Comparison of ENCODE assay signal across 39 cellular contexts in genomic region chr2:153819056-153819455, GRCh38. TPM values are rescaled to one million over a fixed set of nuclear protein-coding genes. Genes with fewer than 3 reads are reported as not detected.
"Had no signal": no experiment of that assay in that cellular context is flagged by ENCODE, and none has a peak within 500 bp of the region (broad histone marks: within the 10 kb centered on the region; RNA-seq: fewer than 3 reads in every experiment).

No MANE protein-coding gene starts in this region.

- H3K27ac ChIP-seq: adrenal gland, body of pancreas, brain microvascular endothelial cell, breast epithelium, cardiac muscle cell, WERI-Rb-1 had no signal

- ATAC-seq: activated CD4-positive, alpha-beta T cell treated with anti-CD3 and anti-CD28 coated beads for 36 hours; activated CD4-positive, CD25-positive, alpha-beta regulatory T cell treated with anti-CD3 and anti-CD28 coated beads, Interleukin-2, amount 50 U/mL, for 24 hours; activated CD8-positive, alpha-beta T cell treated with anti-CD3 and anti-CD28 coated beads, Interleukin-2, amount 10 ng/mL, durations not matched to agents 7 days and 5 days; activated naive CD4-positive, alpha-beta T cell treated with anti-CD3 and anti-CD28 coated beads, Interleukin-2, amount 50 U/mL, for 72 hours; activated T-cell treated with anti-CD3 and anti-CD28 coated beads, Interleukin-2, amount 50 U/mL, for 4 hours; activated T-cell treated with anti-CD3 and anti-CD28 coated beads, Interleukin-2, amount 50 U/mL, for 72 hours; activated T-helper 17 cell treated with anti-CD3 and anti-CD28 coated beads, Interleukin-2, amount 50 U/mL, for 72 hours; body of pancreas had no signal

- H3K9me3 ChIP-seq: body of pancreas, breast epithelium had no signal

- H3K4me1 ChIP-seq: adrenal gland, body of pancreas, breast epithelium had no signal

- DNase-seq: activated CD4-positive, alpha-beta memory T cell treated with anti-CD3 and anti-CD28 coated beads, Interleukin-2, amount 10 ng/mL, durations not matched to agents 7 days and 5 days; activated CD4-positive, alpha-beta T cell treated with anti-CD3 and anti-CD28 coated beads for 1 hour; activated CD4-positive, alpha-beta T cell treated with anti-CD3 and anti-CD28 coated beads for 36 hours; activated CD4-positive, alpha-beta T cell treated with anti-CD3 and anti-CD28 coated beads for 48 hours; activated CD4-positive, alpha-beta T cell treated with anti-CD3 and anti-CD28 coated beads, Interleukin-2, amount 10 ng/mL, durations not matched to agents 7 days and 5 days; activated CD4-positive, alpha-beta T cell treated with anti-CD3 and anti-CD28 coated beads, Interleukin-2, amount 50 U/mL, for 48 hours; activated CD4-positive, CD25-positive, alpha-beta regulatory T cell; activated CD8-positive, alpha-beta memory T cell treated with anti-CD3 and anti-CD28 coated beads, Interleukin-2, amount 50 U/mL, for 4 hours; activated CD8-positive, alpha-beta T cell treated with anti-CD3 and anti-CD28 coated beads, Interleukin-2, amount 10 ng/mL, durations not matched to agents 7 days and 5 days; activated effector memory CD4-positive, alpha-beta T cell treated with anti-CD3 and anti-CD28 coated beads, Interleukin-2, amount 50 U/mL, for 16 hours; activated gamma-delta T cell treated with Interleukin-2 at 50 U/mL for 16 hours; activated naive CD4-positive, alpha-beta T cell; activated naive CD4-positive, alpha-beta T cell treated with anti-CD3 and anti-CD28 coated beads for 36 hours; activated naive CD4-positive, alpha-beta T cell treated with anti-CD3 and anti-CD28 coated beads, Interleukin-2, amount 50 U/mL, for 16 hours; activated naive CD8-positive, alpha-beta T cell treated with anti-CD3 and anti-CD28 coated beads for 36 hours; activated T-cell treated with anti-CD3 and anti-CD28 coated beads for 4 hours; activated T-cell treated with anti-CD3 and anti-CD28 coated beads, Interleukin-2, amount 50 U/mL, for 1 hour; activated T-cell treated with anti-CD3 and anti-CD28 coated beads, Interleukin-2, amount 50 U/mL, for 4 hours; activated T-cell treated with anti-CD3 and anti-CD28 coated beads, Interleukin-2, amount 50 U/mL, for 72 hours; adrenal gland; amniotic stem cell; aorta; body of pancreas; brain microvascular endothelial cell; caudate nucleus; cerebellar nuclear complex; T-helper 1 cell; T-helper 2 cell; T-helper 9 cell; WERI-Rb-1 had no signal

- FAIRE-seq: astrocyte had no signal

- H3K27me3 ChIP-seq: adrenal gland, body of pancreas, brain microvascular endothelial cell, breast epithelium, cardiac muscle cell had no signal

- H3K4me3 ChIP-seq: adrenal gland, body of pancreas, breast epithelium, cardiac muscle cell had no signal

- H3K36me3 ChIP-seq: adrenal gland, brain microvascular endothelial cell, breast epithelium, cardiac muscle cell, WERI-Rb-1 had no signal

RNA-seq across cellular contexts. Expression of gene GALNT13, which starts 52.7 kb away (rescaled TPM):
- total RNA-seq: activated CD4-positive, alpha-beta memory T cell treated with anti-CD3 and anti-CD28 coated beads, Interleukin-2, amount 10 ng/mL, durations not matched to agents 7 days and 5 days; activated CD4-positive, alpha-beta T cell treated with anti-CD3 and anti-CD28 coated beads for 36 hours; activated CD8-positive, alpha-beta memory T cell treated with anti-CD3 and anti-CD28 coated beads for 36 hours; activated naive CD4-positive, alpha-beta T cell treated with anti-CD3 and anti-CD28 coated beads for 36 hours; activated T-cell treated with anti-CD3 and anti-CD28 coated beads, Interleukin-2, amount 50 U/mL, for 4 hours; activated T-cell treated with anti-CD3 and anti-CD28 coated beads, Interleukin-2, amount 50 U/mL, for 72 hours; activated T-helper 1 cell treated with anti-CD3 and anti-CD28 coated beads, Interleukin-12 subunit alpha, Interleukin-12 subunit beta, Interleukin-2, Interleukin-4 antibody, amounts not matched to agents 30 ng/mL and 10 ng/mL and 1 ng/mL, durations not matched to agents 14 hours and 24 hours and 36 hours; activated T-helper 17 cell treated with anti-CD3 and anti-CD28 coated beads, Interleukin-2, amount 50 U/mL, for 72 hours; chondrocyte had no signal
